ENCODE assay signal across 22 cellular contexts in the genomic region with DNA sequence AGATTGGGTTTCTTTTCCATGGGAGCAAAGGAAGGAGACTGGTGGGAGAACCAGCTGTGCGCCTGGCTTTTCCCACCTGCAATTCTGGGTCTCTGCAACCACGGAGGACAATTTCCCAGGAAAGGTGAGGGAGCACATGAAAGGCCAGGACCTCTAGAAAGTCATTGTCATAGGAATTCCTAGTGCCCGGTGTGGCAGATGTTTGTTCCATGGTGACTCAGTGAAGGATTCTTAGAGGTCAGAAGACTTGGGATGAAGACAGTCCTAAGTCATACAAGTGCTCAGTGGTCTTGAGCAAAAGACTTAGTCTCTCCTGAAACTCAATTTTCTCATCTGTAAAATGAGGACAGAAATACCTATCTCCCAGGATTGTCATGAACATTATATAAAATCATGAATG. TPM values are rescaled to one million over a fixed set of nuclear protein-coding genes. Genes with fewer than 3 reads are reported as not detected.
"Had no signal": no experiment of that assay in that cellular context is flagged by ENCODE, and none has a peak within 500 bp of the region (broad histone marks: within the 10 kb centered on the region; RNA-seq: fewer than 3 reads in every experiment).

No MANE protein-coding gene starts in this region.

- H3K4me1 ChIP-seq: SJCRH30 had no signal

- H3K9me3 ChIP-seq: SJCRH30, SK-N-SH had no signal

- DNase-seq: activated CD4-positive, alpha-beta T cell treated with anti-CD3 and anti-CD28 coated beads for 36 hours; activated CD4-positive, alpha-beta T cell treated with anti-CD3 and anti-CD28 coated beads, Interleukin-2, amount 10 ng/mL, durations not matched to agents 7 days and 5 days; activated CD4-positive, alpha-beta T cell treated with anti-CD3 and anti-CD28 coated beads, Interleukin-2, amount 50 U/mL, for 48 hours; activated CD8-positive, alpha-beta T cell treated with anti-CD3 and anti-CD28 coated beads, Interleukin-2, amount 10 ng/mL, durations not matched to agents 7 days and 5 days; activated effector memory CD4-positive, alpha-beta T cell treated with Interleukin-2 at 50 U/mL for 16 hours; activated naive CD4-positive, alpha-beta T cell treated with anti-CD3 and anti-CD28 coated beads, Interleukin-2, amount 10 ng/mL, durations not matched to agents 7 days and 5 days; activated naive CD8-positive, alpha-beta T cell treated with anti-CD3 and anti-CD28 coated beads, Interleukin-2, amount 50 U/mL, for 24 hours; activated T-cell treated with anti-CD3 and anti-CD28 coated beads, Interleukin-2, amount 50 U/mL, for 24 hours; anterior cingulate cortex; brain microvascular endothelial cell; central memory CD4-positive, alpha-beta T cell; NCI-H1105; NCI-H1417 treated with DMSO at 0.1 percent for 48 hours; NCI-H2029; NCI-H345; NCI-H524 treated with DMSO at 0.1 percent for 48 hours; OCI-M1; SHP77; SJCRH30; SK-N-SH had no signal

- H3K27ac ChIP-seq: brain microvascular endothelial cell, SJCRH30 had no signal

- H3K27me3 ChIP-seq: brain microvascular endothelial cell, SJCRH30 had no signal

- H3K36me3 ChIP-seq: brain microvascular endothelial cell, SJCRH30 had no signal

- H3K4me3 ChIP-seq: SJCRH30 had no signal

RNA-seq across cellular contexts. Expression of gene KCNA5, which starts 51.3 kb away (rescaled TPM):
- total RNA-seq: activated CD4-positive, alpha-beta T cell treated with anti-CD3 and anti-CD28 coated beads for 36 hours; activated CD4-positive, alpha-beta T cell treated with anti-CD3 and anti-CD28 coated beads, Interleukin-2, amount 10 ng/mL, durations not matched to agents 7 days and 5 days; activated CD8-positive, alpha-beta T cell treated with anti-CD3 and anti-CD28 coated beads, Interleukin-2, amount 10 ng/mL, durations not matched to agents 7 days and 5 days; M059J; NCI-H460; SJCRH30 had no signal
